In the genomic region with DNA sequence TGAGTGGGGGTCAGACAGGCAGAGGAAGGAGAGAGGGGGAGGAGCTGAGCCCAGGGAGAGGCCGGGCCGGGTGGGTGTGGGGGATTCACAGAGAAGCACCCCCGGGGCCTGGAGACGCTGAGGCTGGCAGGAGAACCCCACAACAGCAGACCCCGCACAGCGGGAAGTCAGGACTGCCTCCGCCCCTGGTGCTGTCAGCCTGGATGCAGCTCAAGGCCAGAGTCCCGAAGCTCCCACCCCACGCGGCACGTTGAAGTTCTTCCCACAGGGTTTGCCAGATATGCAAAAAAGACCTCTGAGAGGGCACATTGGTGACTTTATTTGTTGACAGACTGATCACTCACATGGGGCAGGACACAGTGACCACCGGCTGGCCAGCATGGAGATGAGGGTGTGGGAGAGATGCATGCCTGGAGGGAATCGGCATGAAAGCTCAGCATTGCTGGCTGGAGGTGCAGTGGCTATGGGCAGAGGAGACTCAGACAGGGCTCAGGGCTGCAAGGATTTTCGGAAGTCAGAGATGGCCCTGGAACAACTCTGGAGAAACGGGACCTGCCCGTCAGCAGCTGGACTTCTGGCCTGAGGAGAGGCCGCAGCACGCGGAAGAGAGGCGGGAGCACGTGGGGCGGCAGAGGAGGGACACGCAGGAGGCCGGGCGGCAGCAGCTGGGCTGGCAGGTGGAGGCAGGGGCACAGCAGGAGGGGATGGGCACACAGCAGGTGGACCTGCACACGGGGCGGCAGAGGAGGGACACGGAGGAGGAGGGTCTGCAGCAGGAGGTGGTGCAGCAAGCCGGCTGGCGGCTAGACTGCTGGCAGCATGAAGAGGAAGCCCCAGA, we compare ENCODE assay signal across 33 cellular contexts. TPM values are rescaled to one million over a fixed set of nuclear protein-coding genes. Genes with fewer than 3 reads are reported as not detected.
A peak's percentile ranks its signal among the peaks of the same experiment; 100 is the strongest.
DNase-seq lines count a peak whose midpoint lies in the region; ATAC-seq and TF ChIP-seq lines count a peak whose summit lies in the region.
"Had no signal": no experiment of that assay in that cellular context is flagged by ENCODE, and none has a peak within 500 bp of the region (broad histone marks: within the 10 kb centered on the region; RNA-seq: fewer than 3 reads in every experiment).

No MANE protein-coding gene starts in this region.

- no peak for ATAC-seq in lung (ENCODE audit: insufficient read depth, low FRiP score)
- no peak for ATAC-seq in HG02642 (IDR thresholded peaks at IDR 0.05; ENCODE audit: poor library complexity, unreplicated experiment)
- ATAC-seq: activated naive CD4-positive, alpha-beta T cell treated with anti-CD3 and anti-CD28 coated beads, Interleukin-2, amount 50 U/mL, for 72 hours; gastrocnemius medialis; K562; psoas muscle had no signal

- TF ChIP-seq CTCF in OCI-LY3 (IDR thresholded peaks at IDR 0.05; ENCODE audit: low read depth, low read length) (no peak), lung (IDR thresholded peaks at IDR 0.05; ENCODE audit: control extremely low read depth, extremely low read depth) (no peak), spleen (IDR thresholded peaks at IDR 0.05 in 8 of 11, conservative IDR thresholded peaks at IDR 0.05 in 3 of 11) (no peak)

- H3K4me1 ChIP-seq in OCI-LY3 (ENCODE audit: low read length) = peaks cover 24% of the 10 kb centered on the region
- no peaks in the 10 kb centered on the region for H3K4me1 ChIP-seq in lung (ENCODE audit: control insufficient read depth in 2 of 2, insufficient read depth in 2 of 2, low read length in 2 of 2)
- peaks cover 0 to 14% (median 0%) of the 10 kb centered on the region in 6 donors for H3K4me1 ChIP-seq in spleen
- no peaks in the 10 kb centered on the region for H3K4me1 ChIP-seq in SJCRH30
- H3K4me1 ChIP-seq: gastrocnemius medialis, psoas muscle had no signal

- WGBS in lung, 2 donors = 59 to 63% methylated on average over 30 of the region's 30 CpGs
- 55 to 65% (median 62%) methylated on average over 26 to 30 of the region's 30 CpGs for WGBS in spleen, 5 donors

- no peaks in the 10 kb centered on the region for H3K9me3 ChIP-seq in OCI-LY3 (ENCODE audit: insufficient read depth, low read length)
- no peaks in the 10 kb centered on the region for H3K9me3 ChIP-seq in lung (ENCODE audit: control insufficient read depth in 2 of 2, insufficient read depth in 1 of 2, low read length in 1 of 2)
- peaks cover 1 to 29% (median 10%) of the 10 kb centered on the region in 8 donors for H3K9me3 ChIP-seq in spleen
- H3K9me3 ChIP-seq in SJCRH30 (replicated peaks) = no peaks in the 10 kb centered on the region
- H3K9me3 ChIP-seq: gastrocnemius medialis, neutrophil had no signal

- H3K4me2 ChIP-seq in OCI-LY3 (ENCODE audit: low read length) = peak overlapping the region; percentile 51; the same call in 1 of the 2 replicates

- no peaks in the 10 kb centered on the region for H3K36me3 ChIP-seq in OCI-LY3 (replicated peaks; ENCODE audit: low read depth, low read length)
- H3K36me3 ChIP-seq in lung (ENCODE audit: control insufficient read depth in 2 of 2, insufficient read depth in 2 of 2, low read length in 2 of 2) = no peaks in the 10 kb centered on the region
- H3K36me3 ChIP-seq in spleen = no peaks in the 10 kb centered on the region
- H3K36me3 ChIP-seq in SJCRH30 = no peaks in the 10 kb centered on the region
- H3K36me3 ChIP-seq: brain microvascular endothelial cell, gastrocnemius medialis, neutrophil had no signal

- H3K4me3 ChIP-seq in OCI-LY3 (ENCODE audit: low read length) = no peak overlapping the region
- no peak overlapping the region for H3K4me3 ChIP-seq in lung
- no peak overlapping the region for H3K4me3 ChIP-seq in spleen
- no peak overlapping the region for H3K4me3 ChIP-seq in SJCRH30
- H3K4me3 ChIP-seq: dorsolateral prefrontal cortex, gastrocnemius medialis, K562, psoas muscle had no signal

- H2AFZ ChIP-seq in OCI-LY3 (ENCODE audit: low read depth, low read length) = no peak overlapping the region

- peak overlapping the region; percentile 43; the same call in 1 of the 2 replicates for H3K27ac ChIP-seq in OCI-LY3 (ENCODE audit: low read length)
- no peak overlapping the region for H3K27ac ChIP-seq in lung (ENCODE audit: low read depth in 1 of 2, low read length in 1 of 2)
- H3K27ac ChIP-seq in spleen = no peak overlapping the region
- no peak overlapping the region for H3K27ac ChIP-seq in SJCRH30
- H3K27ac ChIP-seq: 22Rv1, brain microvascular endothelial cell, dorsolateral prefrontal cortex, gastrocnemius medialis, neutrophil, psoas muscle had no signal

- intact Hi-C loops in spleen (cut with DNase I; ENCODE audit: low total_unique reads) = no loop called here

- no peak overlapping the region for H3K9ac ChIP-seq in OCI-LY3 (ENCODE audit: low read length)

- TF ChIP-seq POLR2A in spleen (IDR thresholded peaks at IDR 0.05) = no peak

- no peaks in the 10 kb centered on the region for H3K79me2 ChIP-seq in OCI-LY3 (ENCODE audit: low read length)

- peak; percentile 21 for DNase-seq in activated CD4-positive, CD25-positive, alpha-beta regulatory T cell treated with anti-CD3 and anti-CD28 coated beads, Interleukin-2, amount 50 U/mL, for 72 hours
- DNase-seq in activated CD4-positive, CD25-positive, alpha-beta regulatory T cell (lab: John Stamatoyannopoulos, UW) = no peak
- peak; percentile 24 for DNase-seq in lung (ENCODE audit: low spot score)
- DNase-seq in spleen = peak; percentile 65
- no peak for DNase-seq in SJCRH30
- DNase-seq in EL = no peak
- DNase-seq: activated CD4-positive, alpha-beta memory T cell treated with anti-CD3 and anti-CD28 coated beads for 36 hours; activated CD4-positive, alpha-beta T cell treated with anti-CD3 and anti-CD28 coated beads for 1 hour; activated effector memory CD4-positive, alpha-beta T cell treated with Interleukin-2 at 50 U/mL for 16 hours; amygdala; brain microvascular endothelial cell; DMS79; dorsolateral prefrontal cortex; gastrocnemius medialis; HFFc6; mesenchymal stem cell; NCI-H1048; NCI-H1694; NCI-H2171; NCI-H510A treated with DMSO at 0.1 percent for 48 hours; psoas muscle; SHP77 treated with DMSO at 0.1 percent for 48 hours had no signal

- no peaks in the 10 kb centered on the region for H3K27me3 ChIP-seq in OCI-LY3 (ENCODE audit: low read depth, low read length)
- no peaks in the 10 kb centered on the region for H3K27me3 ChIP-seq in lung (ENCODE audit: control insufficient read depth, insufficient read depth)
- H3K27me3 ChIP-seq in spleen (replicated peaks in 1 of 7) = peaks cover 0 to 30% (median 0%) of the 10 kb centered on the region in 7 donors
- H3K27me3 ChIP-seq in SJCRH30 = 0 out of 2 replicates have a peak, but pooled peaks cover 3% of the 10 kb centered on the region

- no peaks in the 10 kb centered on the region for H4K20me1 ChIP-seq in OCI-LY3 (ENCODE audit: insufficient read depth, low read length)

RNA-seq across cellular contexts. Expression of a gene that starts 0.9 kb away (rescaled TPM):
- total RNA-seq in lung = not detected
- polyA plus RNA-seq in lung = not detected
- not detected for total RNA-seq in spleen
- not detected for polyA plus RNA-seq in spleen
- not detected in 2 replicates for total RNA-seq in SJCRH30 (2014; rRNA removed; shearing (Covaris generic))
- total RNA-seq: activated CD4-positive, alpha-beta memory T cell treated with anti-CD3 and anti-CD28 coated beads for 36 hours; activated naive CD4-positive, alpha-beta T cell treated with anti-CD3 and anti-CD28 coated beads, Interleukin-2, amount 50 U/mL, for 72 hours; chondrocyte; endothelial cell of umbilical vein; fibroblast of lung; gastrocnemius medialis; HFFc6; HT-29; K562; psoas muscle; T-helper 2 cell treated with Interferon-gamma antibody and Interleukin-4, amounts not matched to agents 100 ng/mL and 5 ng/mL, for 36 hours had no signal
- polyA plus RNA-seq: endothelial cell of umbilical vein, fibroblast of lung, K562, psoas muscle had no signal

RNA-seq across cellular contexts. Expression of a gene that starts 6.4 kb away (rescaled TPM):
- total RNA-seq in lung (not detected), spleen (not detected)
- polyA plus RNA-seq in lung (not detected), spleen (not detected)
- not detected in 2 replicates for total RNA-seq in SJCRH30 (2014; rRNA removed; shearing (Covaris generic))
- total RNA-seq: activated CD4-positive, alpha-beta memory T cell treated with anti-CD3 and anti-CD28 coated beads for 36 hours; activated naive CD4-positive, alpha-beta T cell treated with anti-CD3 and anti-CD28 coated beads, Interleukin-2, amount 50 U/mL, for 72 hours; chondrocyte; endothelial cell of umbilical vein; fibroblast of lung; gastrocnemius medialis; HFFc6; HT-29; K562; psoas muscle; T-helper 2 cell treated with Interferon-gamma antibody and Interleukin-4, amounts not matched to agents 100 ng/mL and 5 ng/mL, for 36 hours had no signal
- polyA plus RNA-seq: endothelial cell of umbilical vein, fibroblast of lung, K562, psoas muscle had no signal

RNA-seq across cellular contexts. Expression of a gene that starts 15.8 kb away (rescaled TPM):
- total RNA-seq in lung (not detected), spleen (not detected)
- polyA plus RNA-seq in lung (not detected), spleen (not detected)
- not detected in 2 replicates for total RNA-seq in SJCRH30 (2014; rRNA removed; shearing (Covaris generic))
- total RNA-seq: activated CD4-positive, alpha-beta memory T cell treated with anti-CD3 and anti-CD28 coated beads for 36 hours; activated naive CD4-positive, alpha-beta T cell treated with anti-CD3 and anti-CD28 coated beads, Interleukin-2, amount 50 U/mL, for 72 hours; chondrocyte; dorsolateral prefrontal cortex; endothelial cell of umbilical vein; fibroblast of lung; gastrocnemius medialis; HFFc6; HT-29; K562; psoas muscle; T-helper 2 cell treated with Interferon-gamma antibody and Interleukin-4, amounts not matched to agents 100 ng/mL and 5 ng/mL, for 36 hours had no signal
- polyA plus RNA-seq: endothelial cell of umbilical vein, fibroblast of lung, K562, psoas muscle had no signal

RNA-seq across cellular contexts. Expression of a gene that starts 17.7 kb away (rescaled TPM):
- total RNA-seq in lung (not detected), spleen (not detected)
- polyA plus RNA-seq in lung (not detected), spleen (not detected)
- not detected in 2 replicates for total RNA-seq in SJCRH30 (2014; rRNA removed; shearing (Covaris generic))
- total RNA-seq: activated CD4-positive, alpha-beta memory T cell treated with anti-CD3 and anti-CD28 coated beads for 36 hours; activated naive CD4-positive, alpha-beta T cell treated with anti-CD3 and anti-CD28 coated beads, Interleukin-2, amount 50 U/mL, for 72 hours; chondrocyte; endothelial cell of umbilical vein; fibroblast of lung; gastrocnemius medialis; HFFc6; HT-29; K562; psoas muscle; T-helper 2 cell treated with Interferon-gamma antibody and Interleukin-4, amounts not matched to agents 100 ng/mL and 5 ng/mL, for 36 hours had no signal
- polyA plus RNA-seq: endothelial cell of umbilical vein, fibroblast of lung, K562, psoas muscle had no signal

RNA-seq across cellular contexts. Expression of a gene that starts 22.7 kb away (rescaled TPM):
- total RNA-seq in lung (not detected), spleen (not detected)
- polyA plus RNA-seq in lung (not detected), spleen (not detected)
- not detected in 2 replicates for total RNA-seq in SJCRH30 (2014; rRNA removed; shearing (Covaris generic))
- total RNA-seq: activated CD4-positive, alpha-beta memory T cell treated with anti-CD3 and anti-CD28 coated beads for 36 hours; activated naive CD4-positive, alpha-beta T cell treated with anti-CD3 and anti-CD28 coated beads, Interleukin-2, amount 50 U/mL, for 72 hours; chondrocyte; dorsolateral prefrontal cortex; endothelial cell of umbilical vein; fibroblast of lung; gastrocnemius medialis; HFFc6; HT-29; K562; psoas muscle; T-helper 2 cell treated with Interferon-gamma antibody and Interleukin-4, amounts not matched to agents 100 ng/mL and 5 ng/mL, for 36 hours had no signal
- polyA plus RNA-seq: endothelial cell of umbilical vein, fibroblast of lung, K562, psoas muscle had no signal

Comparison
In these comparisons a context has a peak if more than half of its experiments do, and no peak if none do; other contexts are left out.
1. DNase-seq: peak in activated CD4-positive, CD25-positive, alpha-beta regulatory T cell treated with anti-CD3 and anti-CD28 coated beads, Interleukin-2, amount 50 U/mL, for 72 hours (single experiment), lung (single experiment) and spleen (single experiment); none in activated CD4-positive, CD25-positive, alpha-beta regulatory T cell (0 of 4), SJCRH30 (0 of 2) and EL (single experiment).